In the genomic region with DNA sequence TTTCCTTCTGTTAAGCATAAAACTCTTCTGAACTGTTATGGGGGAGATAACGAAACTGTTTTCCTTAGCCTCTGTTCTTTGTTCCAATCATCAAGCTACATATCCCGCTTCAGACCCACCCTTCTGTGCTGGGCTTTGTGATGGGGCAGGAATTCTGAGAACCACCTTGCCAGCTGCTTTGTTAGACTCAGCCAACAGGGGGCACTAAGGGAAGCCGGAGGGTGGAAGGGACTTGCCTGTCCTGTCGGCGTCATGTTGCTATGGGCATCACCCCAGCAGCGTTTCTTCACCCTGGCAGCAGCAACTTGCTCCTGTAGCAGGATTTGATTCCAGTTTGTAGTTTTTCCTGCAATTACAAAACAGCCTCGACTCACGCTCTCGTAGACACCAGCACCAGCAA, we compare ENCODE assay signal across 9 cellular contexts.
A peak's percentile ranks its signal among the peaks of the same experiment; 100 is the strongest.
DNase-seq lines count a peak whose midpoint lies in the region; TF ChIP-seq lines count a peak whose summit lies in the region.
"Had no signal": no experiment of that assay in that cellular context is flagged by ENCODE, and none has a peak within 500 bp of the region (broad histone marks: within the 10 kb centered on the region; RNA-seq: fewer than 3 reads in every experiment).

No MANE protein-coding gene starts in this region.

- H3K27me3 Mint-ChIP-seq in Calu3 (ENCODE audit: unreplicated experiment), result no peaks in the 10 kb centered on the region

- no peaks in the 10 kb centered on the region for H3K36me3 Mint-ChIP-seq in Calu3 (ENCODE audit: insufficient read depth, unreplicated experiment)
- H3K36me3 Mint-ChIP-seq: memory B cell had no signal

- intact Hi-C loops in Calu3 (cut with micrococcal nuclease; ENCODE audit: unreplicated experiment), result no loop called here
- intact Hi-C loops in esophagus squamous epithelium (cut with DNase I), result no loop called here

- H3K27ac ChIP-seq in HUES6 (ENCODE audit: low read depth, low read length), result no peak overlapping the region
- no peak overlapping the region for H3K27ac ChIP-seq in esophagus squamous epithelium
- no peak overlapping the region for H3K27ac ChIP-seq in right atrium auricular region

- whole genome bisulfite sequencing in esophagus squamous epithelium, 2 donors, result 39 to 46% methylated on average over 7 to 8 of the region's 9 CpGs

- H3K9ac ChIP-seq in HUES6 (ENCODE audit: low read length), result no peak overlapping the region

- no peaks in the 10 kb centered on the region for H3K9me3 Mint-ChIP-seq in Calu3 (ENCODE audit: low read depth, unreplicated experiment)
- H3K9me3 Mint-ChIP-seq: memory B cell had no signal

- H3K4me3 Mint-ChIP-seq in Calu3 (ENCODE audit: low read depth, unreplicated experiment), result no peak overlapping the region
- H3K4me3 Mint-ChIP-seq: memory B cell had no signal

- DNase-seq in Calu3, result peak; percentile 12
- peak; percentile 4 for DNase-seq in GM19238 (ENCODE audit: insufficient read length, low spot score)
- DNase-seq in activated CD4-positive, alpha-beta T cell treated with anti-CD3 and anti-CD28 coated beads, Interleukin-2, amount 50 U/mL, for 48 hours, result peak; percentile 18 to 29
- DNase-seq in iPS-NIHi7 (ENCODE audit: extremely low spot score), result peak; percentile 91
- DNase-seq in hepatic stellate cell (ENCODE audit: low spot score), result no peak
- no peak for DNase-seq in esophagus squamous epithelium (lab: John Stamatoyannopoulos, UW)
- DNase-seq in right atrium auricular region (ENCODE audit: low spot score), result no peak

- H3K27me3 ChIP-seq in HUES6 (ENCODE audit: control insufficient read depth, insufficient read depth, low read length), result no peaks in the 10 kb centered on the region
- H3K27me3 ChIP-seq in esophagus squamous epithelium, result peaks cover 0 to 23% (median 0%) of the 10 kb centered on the region in 4 donors
- H3K27me3 ChIP-seq in right atrium auricular region, result no peaks in the 10 kb centered on the region

- H3K36me3 ChIP-seq in HUES6 (ENCODE audit: control insufficient read depth, insufficient read depth, low read length) (no peaks in the 10 kb centered on the region), esophagus squamous epithelium (no peaks in the 10 kb centered on the region), right atrium auricular region (no peaks in the 10 kb centered on the region)

- peaks cover 11% of the 10 kb centered on the region for H3K4me1 ChIP-seq in HUES6 (ENCODE audit: control insufficient read depth, insufficient read depth, low read length)
- H3K4me1 ChIP-seq in esophagus squamous epithelium, result peaks cover 0 to 13% (median 0%) of the 10 kb centered on the region in 3 donors
- no peaks in the 10 kb centered on the region for H3K4me1 ChIP-seq in right atrium auricular region

- no peak overlapping the region for H3K27ac Mint-ChIP-seq in Calu3 (ENCODE audit: unreplicated experiment)
- H3K27ac Mint-ChIP-seq: memory B cell had no signal

- no peak for TF ChIP-seq CTCF in Calu3 (IDR thresholded peaks at IDR 0.05; ENCODE audit: unreplicated experiment)
- peak in 2 of 6 experiments; percentile 6 to 38 for TF ChIP-seq CTCF in esophagus squamous epithelium (IDR thresholded peaks at IDR 0.05)
- no peak for TF ChIP-seq CTCF in right atrium auricular region (IDR thresholded peaks at IDR 0.05)

- no peak for TF ChIP-seq POLR2A in esophagus squamous epithelium (IDR thresholded peaks at IDR 0.05)

- CTCF ChIA-PET in Calu3 (lab: Charles Lee), result interaction anchor here (1.2 kb wide), 1 partner anchor 133 kb away, joined by 3 read pairs; no protein-coding TSS in a partner anchor

- no TSS peak for BruUV-seq in Calu3 (replicated peaks; lab: Mats Ljungman, UMichigan)

- H3K4me1 Mint-ChIP-seq in Calu3 (ENCODE audit: low read depth, unreplicated experiment), result no peaks in the 10 kb centered on the region

- 0 out of 2 replicates have a peak overlapping the region, but pooled peaks have one; percentile 20 for H3K4me3 ChIP-seq in HUES6 (ENCODE audit: low read depth, low read length)
- H3K4me3 ChIP-seq in esophagus squamous epithelium, result peak overlapping the region in 1 of 4 donors; percentile 20
- no peak overlapping the region for H3K4me3 ChIP-seq in right atrium auricular region

- H3K9me3 ChIP-seq in HUES6 (ENCODE audit: control insufficient read depth, insufficient read depth, low read depth, low read length) (no peaks in the 10 kb centered on the region), esophagus squamous epithelium (no peaks in the 10 kb centered on the region), right atrium auricular region (no peaks in the 10 kb centered on the region)

Comparison
In these comparisons a context has a peak if more than half of its experiments do, and no peak if none do; other contexts are left out.
1. DNase-seq: peak in Calu3 (single experiment), GM19238 (single experiment), activated CD4-positive, alpha-beta T cell treated with anti-CD3 and anti-CD28 coated beads, Interleukin-2, amount 50 U/mL, for 48 hours (2 of 2) and iPS-NIHi7 (single experiment); none in hepatic stellate cell (single experiment), esophagus squamous epithelium (single experiment) and right atrium auricular region (single experiment).